In the genomic region with DNA sequence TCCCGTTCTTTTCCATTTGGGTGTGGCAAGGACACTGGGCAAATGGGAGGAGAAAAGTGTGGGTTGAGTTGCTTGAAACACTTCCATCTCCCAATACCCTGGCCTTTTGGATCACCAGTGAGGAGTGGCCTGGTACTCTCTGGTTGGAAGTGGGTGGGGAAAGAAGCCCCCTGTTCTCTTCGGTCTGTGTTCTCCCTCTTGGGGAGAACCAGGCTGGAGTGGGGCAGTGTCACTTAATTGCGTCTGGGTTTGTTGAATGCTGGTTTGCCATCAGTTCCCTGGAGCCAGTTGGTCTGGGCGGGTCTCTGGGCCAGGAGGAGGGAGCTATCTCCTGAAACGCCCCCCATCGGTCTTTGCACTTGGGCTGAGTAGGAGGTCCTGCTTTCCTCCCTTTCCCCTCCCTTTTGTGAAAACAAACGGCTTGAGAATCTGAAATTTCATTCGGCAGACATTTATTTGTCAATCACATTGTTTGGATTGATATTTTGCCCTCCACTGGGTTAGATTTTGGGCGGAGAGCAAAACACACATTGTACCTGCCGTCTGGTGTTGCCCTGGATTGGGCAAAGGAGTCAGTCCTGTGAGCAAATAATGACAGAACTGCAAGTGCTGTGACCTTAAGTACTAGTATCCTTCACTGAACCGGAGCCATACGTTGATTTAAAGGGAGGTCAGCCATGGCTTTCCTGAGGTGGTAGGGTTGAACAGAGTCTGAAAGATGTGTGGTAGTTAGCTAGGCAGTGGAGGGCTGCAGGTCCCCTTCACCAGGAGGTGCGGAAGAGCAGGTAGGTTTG, we compare ENCODE assay signal across 8 cellular contexts. TPM values are rescaled to one million over a fixed set of nuclear protein-coding genes. Genes with fewer than 3 reads are reported as not detected.
DNase-seq lines count a peak whose midpoint lies in the region; FAIRE-seq and TF ChIP-seq lines count a peak whose summit lies in the region.

No MANE protein-coding gene starts in this region.

- H3K27me3 Mint-ChIP-seq in endodermal cell (ENCODE audit: insufficient read depth) = peaks cover 28% of the 10 kb centered on the region

- 19 to 38% methylated on average over 8 to 12 of the region's 13 CpGs for WGBS in endodermal cell (ENCODE audit: insufficient coverage in 1 of 2, insufficient read length in 1 of 2), 2 experiments
- WGBS in ovary, 3 donors = 54 to 58% (median 55%) methylated on average over 13 of the region's 13 CpGs

- H3K9me3 Mint-ChIP-seq in endodermal cell = no peaks in the 10 kb centered on the region

- H3F3A ChIP-seq in DOHH2 (ENCODE audit: control insufficient read depth, insufficient read depth) = no peaks in the 10 kb centered on the region

- peak overlapping the region; percentile 79 for H3K4me2 ChIP-seq in DOHH2 (ENCODE audit: low read length)

- no peaks in the 10 kb centered on the region for H3K9me3 ChIP-seq in DOHH2 (ENCODE audit: control insufficient read depth, insufficient read depth, low read length)
- H3K9me3 ChIP-seq in endodermal cell (ENCODE audit: control insufficient read depth, low read length) = no peaks in the 10 kb centered on the region
- H3K9me3 ChIP-seq in ovary = no peaks in the 10 kb centered on the region

- H3K27ac ChIP-seq in DOHH2 (ENCODE audit: low read depth, low read length) (no peak overlapping the region), endodermal cell (ENCODE audit: low read depth, low read length) (no peak overlapping the region), ovary (no peak overlapping the region)

- no peak for TF ChIP-seq EP300 in ovary (IDR thresholded peaks at IDR 0.05)

- TF ChIP-seq CTCF in DOHH2 (IDR thresholded peaks at IDR 0.05; ENCODE audit: low read depth, low read length, poor library complexity, severe bottlenecking) = no peak
- TF ChIP-seq CTCF in endodermal cell (conservative IDR thresholded peaks at IDR 0.05) = peak; percentile 34
- TF ChIP-seq CTCF in ovary (IDR thresholded peaks at IDR 0.05) = no peak

- no peaks in the 10 kb centered on the region for H4K20me1 ChIP-seq in DOHH2 (ENCODE audit: control insufficient read depth, insufficient read depth, low read depth, low read length)

- TF ChIP-seq POLR2A in ovary (IDR thresholded peaks at IDR 0.05) = no peak

- peak overlapping the region; percentile 42 for H3K27ac Mint-ChIP-seq in endodermal cell

- H3K4me3 Mint-ChIP-seq in endodermal cell = peak overlapping the region; percentile 81

- peak overlapping the region; percentile 75 for H3K9ac ChIP-seq in endodermal cell (ENCODE audit: extremely low read depth, low read length, poor library complexity, severe bottlenecking)

- H3K36me3 ChIP-seq in DOHH2 (ENCODE audit: control insufficient read depth, low read length) (no peaks in the 10 kb centered on the region), endodermal cell (ENCODE audit: control insufficient read depth, insufficient read depth, low read length) (no peaks in the 10 kb centered on the region), ovary (no peaks in the 10 kb centered on the region)

- H3K9me2 ChIP-seq in DOHH2 (replicated peaks; ENCODE audit: control insufficient read depth, low read length) = no peaks in the 10 kb centered on the region

- H3K27me3 ChIP-seq in DOHH2 (ENCODE audit: control insufficient read depth, low read length) (peaks cover 22% of the 10 kb centered on the region), endodermal cell (ENCODE audit: control insufficient read depth, insufficient read depth, low read length, poor library complexity, severe bottlenecking) (no peaks in the 10 kb centered on the region), ovary (no peaks in the 10 kb centered on the region)

- H3K4me1 ChIP-seq in DOHH2 (ENCODE audit: control insufficient read depth, low read length) (peaks cover 11% of the 10 kb centered on the region), endodermal cell (ENCODE audit: control insufficient read depth, insufficient read depth, low read length) (peaks cover 14% of the 10 kb centered on the region), ovary (ENCODE audit: insufficient read depth) (peaks cover 26% of the 10 kb centered on the region)

- intact Hi-C loops in ovary (cut with DNase I) = no loop called here

- H3K36me3 Mint-ChIP-seq in endodermal cell (ENCODE audit: low read depth) = no peaks in the 10 kb centered on the region

- no peak for FAIRE-seq in GM19239 (lab: Jason Lieb, UNC)

- H3K79me2 ChIP-seq in DOHH2 (ENCODE audit: control insufficient read depth, low read length) = peaks cover 33% of the 10 kb centered on the region

- peaks cover 30% of the 10 kb centered on the region for H3K4me1 Mint-ChIP-seq in endodermal cell

- peak overlapping the region; percentile 76 for H3K4me3 ChIP-seq in DOHH2 (ENCODE audit: low read length)
- H3K4me3 ChIP-seq in endodermal cell (ENCODE audit: low read length) = peak overlapping the region; percentile 94
- H3K4me3 ChIP-seq in ovary = peak overlapping the region; percentile 69

- peak; percentile 65 for DNase-seq in NCI-H82 treated with DMSO at 0.1 percent for 48 hours (lab: John Stamatoyannopoulos, UW; ENCODE audit: unreplicated experiment)
- DNase-seq in endodermal cell = peak; percentile 87
- no peak for DNase-seq in ovary
- no peak for DNase-seq in stimulated activated CD4-positive, alpha-beta T cell treated with anti-CD3 and anti-CD28 coated beads, Interleukin-4, amount 100 ng/mL, for 4 hours
- no peak for DNase-seq in GOT3 (lab: John Stamatoyannopoulos, UW)
- no peak for DNase-seq in GM19239 (ENCODE audit: insufficient read length, low spot score)
- no peak for DNase-seq in activated CD4-positive, alpha-beta T cell treated with anti-CD3 and anti-CD28 coated beads for 1 hour

RNA-seq across cellular contexts. Expression of gene PDIA5, which starts 1.6 kb away (rescaled TPM):
- total RNA-seq in endodermal cell (10 to 100 TPM; 57.5 to 68.3 TPM), ovary (10 to 100 TPM; 11.2 to 30.6 (median 24.3) TPM)
- 28.6 TPM for polyA plus RNA-seq in endodermal cell (2013, experiment 1 of 2)
- polyA plus RNA-seq in endodermal cell (2013, experiment 2 of 2) = 31.1 TPM
- 10 to 100 TPM; 16.6 to 58.3 TPM for polyA plus RNA-seq in ovary

RNA-seq across cellular contexts. Expression of gene SEMA5B, which starts 40.9 kb away (rescaled TPM):
- total RNA-seq in endodermal cell (10 to 100 TPM; 37.3 to 45.8 TPM), ovary (1 to 10 TPM in 3 of 7 donors, under 1 TPM in 4; 0.22 to 2.4 (median 0.36) TPM)
- polyA plus RNA-seq in endodermal cell (2013, experiment 1 of 2) = 76.1 TPM
- 68.4 TPM for polyA plus RNA-seq in endodermal cell (2013, experiment 2 of 2)
- 1 to 10 TPM; 1.3 to 3.1 TPM for polyA plus RNA-seq in ovary

Comparison
In these comparisons a context has a peak if more than half of its experiments do, and no peak if none do; other contexts are left out.
1. DNase-seq: peak in NCI-H82 treated with DMSO at 0.1 percent for 48 hours (single experiment) and endodermal cell (single experiment); none in ovary (0 of 5), stimulated activated CD4-positive, alpha-beta T cell treated with anti-CD3 and anti-CD28 coated beads, Interleukin-4, amount 100 ng/mL, for 4 hours (0 of 2), GOT3 (single experiment), GM19239 (single experiment) and activated CD4-positive, alpha-beta T cell treated with anti-CD3 and anti-CD28 coated beads for 1 hour (single experiment).
2. RNA of gene SEMA5B, which starts 40.9 kb away (total RNA-seq): 37.3 to 45.8 TPM in endodermal cell; 0.22 to 2.4 TPM in ovary; every median in the first group is over 10 times any median in the second.
3. Peak in every context shown above with its lines, with median percentiles within 50 percentile points of each other: H3K4me3 ChIP-seq.